10 cellular contexts compared by ENCODE assay signal in genomic region chr1:153626477-153626928, GRCh38. TPM values are rescaled to one million over a fixed set of nuclear protein-coding genes. Genes with fewer than 3 reads are reported as not detected.
DNase-seq lines count a peak whose midpoint lies in the region; ATAC-seq and TF ChIP-seq lines count a peak whose summit lies in the region.
"Had no signal": no experiment of that assay in that cellular context is flagged by ENCODE, and none has a peak within 500 bp of the region (broad histone marks: within the 10 kb centered on the region; RNA-seq: fewer than 3 reads in every experiment).

No MANE protein-coding gene starts in this region.

- ATAC-seq in IMR-90 (ENCODE audit: low read depth) = no peak
- ATAC-seq in lower lobe of right lung = no peak
- ATAC-seq in HG03135 (IDR thresholded peaks at IDR 0.05; ENCODE audit: unreplicated experiment) = no peak

- H2BK120ac ChIP-seq in IMR-90 (ENCODE audit: low read depth, low read length) = peak overlapping the region; percentile 83

- H3K56ac ChIP-seq in IMR-90 (ENCODE audit: extremely low read depth, insufficient read depth, low read length) = peak overlapping the region; percentile 94

- no peaks in the 10 kb centered on the region for H3K27me3 ChIP-seq in IMR-90 (ENCODE audit: control insufficient read depth, insufficient read depth, low read length)
- H3K27me3 ChIP-seq in lower lobe of right lung (ENCODE audit: low read depth) = no peaks in the 10 kb centered on the region
- H3K27me3 ChIP-seq in CD4-positive, alpha-beta memory T cell (ENCODE audit: insufficient read depth, low read length) = no peaks in the 10 kb centered on the region

- peaks cover 0 to 5% (median 0%) of the 10 kb centered on the region in 4 donors for H3K4me1 Mint-ChIP-seq in CD4-positive, alpha-beta memory T cell

- H4K8ac ChIP-seq in IMR-90 (ENCODE audit: low read depth in 2 of 2, low read length in 2 of 2) = peak overlapping the region; percentile 87 to 89; a peak in 2 of 4 replicates

- POLR2A ChIA-PET in IMR-90 (lab: Charles Lee; ENCODE audit: unreplicated experiment) = interaction anchor here (0.6 to 2.3 kb wide), 9 partner anchors 12 to 93 kb away, joined by 4 to 10 read pairs (median 5); partner anchors contain the start of genes S100A16 and S100A6
- POLR2A ChIA-PET in CD4-positive, alpha-beta memory T cell (lab: Charles Lee; ENCODE audit: partially characterized antibody) = interaction anchor here (0.9 kb wide), 1 partner anchor 94 kb away, joined by 3 read pairs; no protein-coding TSS in a partner anchor

- H4K20me1 ChIP-seq in IMR-90 (ENCODE audit: insufficient read depth, low read length) = no peaks in the 10 kb centered on the region

- TF ChIP-seq POLR2A in IMR-90 (IDR thresholded peaks at IDR 0.05; ENCODE audit: low read depth, low read length) = no peak

- TF ChIP-seq CTCF in IMR-90 (conservative IDR thresholded peaks at IDR 0.05; ENCODE audit: low read depth, low read length) (no peak), cardiac fibroblast (IDR thresholded peaks at IDR 0.05; ENCODE audit: low read depth, low read length) (no peak), lower lobe of right lung (IDR thresholded peaks at IDR 0.05) (no peak)

- H3K18ac ChIP-seq in IMR-90 (ENCODE audit: low read depth, low read length) = peak overlapping the region; percentile 73

- intact Hi-C loops in IMR-90 (cut with micrococcal nuclease) (loop anchor here (2.0 to 5.0 kb wide), 2 partner anchors 54 to 94 kb away; no protein-coding TSS in a partner anchor), lower lobe of right lung (cut with DNase I) (no loop called here)
- intact Hi-C loops in CD4-positive, alpha-beta memory T cell (cut with micrococcal nuclease) = no loop called here

- H4K5ac ChIP-seq in IMR-90 (ENCODE audit: low read depth, low read length) = peak overlapping the region; percentile 28

- no peak overlapping the region for H3K4me3 Mint-ChIP-seq in CD4-positive, alpha-beta memory T cell
- H3K4me3 Mint-ChIP-seq: activated CD4-positive, alpha-beta T cell treated with anti-CD3 and anti-CD28 coated beads, Interleukin-2, amount 10 ng/mL, durations not matched to agents 7 days and 5 days had no signal

- H3K9me3 ChIP-seq in IMR-90 (ENCODE audit: control insufficient read depth, insufficient read depth, low read length) = no peaks in the 10 kb centered on the region
- H3K9me3 ChIP-seq in lower lobe of right lung = no peaks in the 10 kb centered on the region
- no peaks in the 10 kb centered on the region for H3K9me3 ChIP-seq in CD4-positive, alpha-beta memory T cell (ENCODE audit: control insufficient read depth in 1 of 2, low read length in 2 of 2)

- H2AK9ac ChIP-seq in IMR-90 (replicated peaks; ENCODE audit: low read depth, low read length, poor library complexity) = peak overlapping the region; percentile 97

- peaks cover 29% of the 10 kb centered on the region for H3K9me1 ChIP-seq in IMR-90 (ENCODE audit: insufficient read depth, low read length)

- H3K14ac ChIP-seq in IMR-90 (replicated peaks; ENCODE audit: low read depth, low read length) = peak overlapping the region; percentile 99

- H2BK20ac ChIP-seq in IMR-90 (ENCODE audit: low read depth, low read length) = peak overlapping the region; percentile 46

- in situ Hi-C loops in IMR-90 (cut with MboI; ENCODE audit: low sequenced_read_pairs) = no loop called here

- peak overlapping the region; percentile 99 for H2AK5ac ChIP-seq in IMR-90 (ENCODE audit: low read depth, low read length)

- no peak overlapping the region for H3K27ac Mint-ChIP-seq in CD4-positive, alpha-beta memory T cell
- H3K27ac Mint-ChIP-seq: activated CD4-positive, alpha-beta T cell treated with anti-CD3 and anti-CD28 coated beads, Interleukin-2, amount 10 ng/mL, durations not matched to agents 7 days and 5 days had no signal

- peak overlapping the region; percentile 84 for H2AFZ ChIP-seq in IMR-90 (replicated peaks; ENCODE audit: low read length, poor library complexity)

- H4K91ac ChIP-seq in IMR-90 (ENCODE audit: insufficient read depth, low read depth, low read length) = peak overlapping the region; percentile 97

- H3K79me1 ChIP-seq in IMR-90 (ENCODE audit: low read depth in 1 of 2, low read length in 2 of 2) = peaks cover 24 to 41% of the 10 kb centered on the region in 2 experiments

- no TSS peak for BruUV-seq in IMR-90 (replicated peaks; lab: Mats Ljungman, UMichigan)

- H3K4ac ChIP-seq in IMR-90 (ENCODE audit: low read depth, low read length) = peak overlapping the region; percentile 96

- 60% methylated on average over 1 of the region's 4 CpGs; no CpG with 5 or more reads in 1 of the 2 experiments for WGBS in IMR-90 (ENCODE audit: extremely low coverage in 2 of 2, insufficient read length in 1 of 2), 2 experiments

- H3K36me3 Mint-ChIP-seq in CD4-positive, alpha-beta memory T cell = no peaks in the 10 kb centered on the region

- peak overlapping the region; percentile 82 for H3K23ac ChIP-seq in IMR-90 (ENCODE audit: low read depth, low read length)

- no peak for DNase-seq in IMR-90
- DNase-seq in cardiac fibroblast (ENCODE audit: low read depth in 2 of 2) = no peak
- no peak for DNase-seq in lower lobe of right lung
- DNase-seq in NCI-H510A (lab: John Stamatoyannopoulos, UW) = no peak
- no peak for DNase-seq in CD4-positive, alpha-beta memory T cell
- no peak for DNase-seq in H4 (ENCODE audit: low spot score)
- DNase-seq: activated CD4-positive, alpha-beta T cell treated with anti-CD3 and anti-CD28 coated beads, Interleukin-2, amount 10 ng/mL, durations not matched to agents 7 days and 5 days had no signal

- H3K4me3 ChIP-seq in IMR-90 (ENCODE audit: insufficient read depth, low read depth, low read length) = peak overlapping the region; percentile 54
- peak overlapping the region; percentile 66 to 69 for H3K4me3 ChIP-seq in cardiac fibroblast (replicated peaks in 1 of 2; ENCODE audit: low read depth in 2 of 2, low read length in 2 of 2)
- peak overlapping the region; percentile 57 for H3K4me3 ChIP-seq in lower lobe of right lung
- no peak overlapping the region for H3K4me3 ChIP-seq in CD4-positive, alpha-beta memory T cell (ENCODE audit: low read length in 2 of 2)

- peaks cover 11% of the 10 kb centered on the region for H3K36me3 ChIP-seq in IMR-90 (ENCODE audit: control insufficient read depth, insufficient read depth, low read length)
- H3K36me3 ChIP-seq in lower lobe of right lung = peaks cover 16% of the 10 kb centered on the region
- H3K36me3 ChIP-seq in CD4-positive, alpha-beta memory T cell (ENCODE audit: insufficient read depth, low read length) = no peaks in the 10 kb centered on the region

- CTCF ChIA-PET in IMR-90 (lab: Yijun Ruan, JAX) = interaction anchor here (1.1 to 2.3 kb wide), 8 partner anchors 10 to 120 kb away, joined by 3 to 18 read pairs (median 7); partner anchors contain the start of genes S100A14 and S100A16
- CTCF ChIA-PET in CD4-positive, alpha-beta memory T cell (lab: Charles Lee; ENCODE audit: partially characterized antibody) = no interaction called here

- H3K9me3 Mint-ChIP-seq in CD4-positive, alpha-beta memory T cell = peaks cover 0 to 2% (median 0%) of the 10 kb centered on the region in 8 donors
- H3K9me3 Mint-ChIP-seq: activated CD4-positive, alpha-beta T cell treated with anti-CD3 and anti-CD28 coated beads, Interleukin-2, amount 10 ng/mL, durations not matched to agents 7 days and 5 days had no signal

- TF ChIP-seq RAD21 in IMR-90 (IDR thresholded peaks at IDR 0.05; ENCODE audit: low read length) = no peak

- peaks cover 14% of the 10 kb centered on the region for H3K4me1 ChIP-seq in IMR-90 (ENCODE audit: control insufficient read depth, insufficient read depth, low read length)
- peaks cover 64% of the 10 kb centered on the region for H3K4me1 ChIP-seq in lower lobe of right lung
- H3K4me1 ChIP-seq in CD4-positive, alpha-beta memory T cell (ENCODE audit: insufficient read depth, low read length) = no peaks in the 10 kb centered on the region

- H3K4me2 ChIP-seq in IMR-90 (ENCODE audit: low read depth, low read length) = peak overlapping the region; percentile 83

- H3K9ac ChIP-seq in IMR-90 (ENCODE audit: low read depth, low read length) = peak overlapping the region; percentile 85

- H3K27ac ChIP-seq in IMR-90 (ENCODE audit: insufficient read depth, low read length) = peak overlapping the region; percentile 96
- H3K27ac ChIP-seq in lower lobe of right lung = peak overlapping the region; percentile 88
- peak overlapping the region; percentile 97 for H3K27ac ChIP-seq in temporal lobe (ENCODE audit: low read depth, low read length)
- no peak overlapping the region for H3K27ac ChIP-seq in CD4-positive, alpha-beta memory T cell (ENCODE audit: low read depth, low read length)

- H2BK5ac ChIP-seq in IMR-90 (ENCODE audit: low read depth, low read length, poor library complexity, severe bottlenecking) = peak overlapping the region; percentile 92

- H2BK15ac ChIP-seq in IMR-90 (ENCODE audit: low read depth, low read length) = peak overlapping the region; percentile 82; the same call in 2 of the 3 replicates

- peaks cover 0 to 3% of the 10 kb centered on the region in 2 donors for H3K27me3 Mint-ChIP-seq in CD4-positive, alpha-beta memory T cell
- H3K27me3 Mint-ChIP-seq: activated CD4-positive, alpha-beta T cell treated with anti-CD3 and anti-CD28 coated beads, Interleukin-2, amount 10 ng/mL, durations not matched to agents 7 days and 5 days had no signal

- dilution Hi-C loops in IMR-90 (cut with HindIII; ENCODE audit: low sequenced_read_pairs, unreplicated experiment) = no loop called here

RNA-seq across cellular contexts. Expression of gene S100A13, which starts 0.8 kb away (rescaled TPM):
- total RNA-seq in IMR-90 (2012; rRNA removed) (122 and 225 TPM in 2 replicates), lower lobe of right lung (83.0 TPM), temporal lobe (14.0 TPM)
- 468 and 529 TPM in 2 replicates for polyA plus RNA-seq in IMR-90 (2012; rRNA removed)
- 242 and 504 TPM in 2 replicates for polyA plus RNA-seq in IMR-90 (2012; cell fraction: cytosol; rRNA removed)
- 112 and 221 TPM in 2 replicates for polyA plus RNA-seq in IMR-90 (2012; cell fraction: nucleus; rRNA removed; ENCODE audit: low replicate concordance)
- total RNA-seq in CD4-positive, alpha-beta memory T cell = 1 to 10 TPM; 4.3 to 5.2 TPM
- polyA plus RNA-seq in CD4-positive, alpha-beta memory T cell = under 1 TPM in 1 of 2 donors, not detected in 1; 0.56 TPM
- total RNA-seq in H4 (2014; rRNA removed; shearing (Covaris generic)) = 160 and 175 TPM in 2 replicates

RNA-seq across cellular contexts. Expression of gene S100A1, which starts 1.7 kb away (rescaled TPM):
- total RNA-seq in IMR-90 (2012; rRNA removed) = 0.18 TPM in 1 of 2 replicates, not detected in the other
- 0.29 and 0.59 TPM in 2 replicates for polyA plus RNA-seq in IMR-90 (2012; rRNA removed)
- polyA plus RNA-seq in IMR-90 (2012; cell fraction: cytosol; rRNA removed) = 1.1 and 1.2 TPM in 2 replicates
- 0.14 and 0.48 TPM in 2 replicates for polyA plus RNA-seq in IMR-90 (2012; cell fraction: nucleus; rRNA removed; ENCODE audit: low replicate concordance)
- total RNA-seq in lower lobe of right lung = 0.71 TPM
- total RNA-seq in temporal lobe = 2.2 TPM
- not detected for total RNA-seq in CD4-positive, alpha-beta memory T cell
- polyA plus RNA-seq in CD4-positive, alpha-beta memory T cell = not detected
- 0.91 TPM in 1 of 2 replicates, not detected in the other for total RNA-seq in H4 (2014; rRNA removed; shearing (Covaris generic))
- total RNA-seq: activated CD4-positive, alpha-beta T cell treated with anti-CD3 and anti-CD28 coated beads, Interleukin-2, amount 10 ng/mL, durations not matched to agents 7 days and 5 days; NCI-H460 had no signal

RNA-seq across cellular contexts. Expression of gene CHTOP, which starts 7.4 kb away (rescaled TPM):
- 33.9 and 38.9 TPM in 2 replicates for total RNA-seq in IMR-90 (2012; rRNA removed)
- 49.3 and 50.8 TPM in 2 replicates for polyA plus RNA-seq in IMR-90 (2012; rRNA removed)
- polyA plus RNA-seq in IMR-90 (2012; cell fraction: cytosol; rRNA removed) = 35.0 and 80.4 TPM in 2 replicates
- polyA plus RNA-seq in IMR-90 (2012; cell fraction: nucleus; rRNA removed; ENCODE audit: low replicate concordance) = 34.8 and 95.9 TPM in 2 replicates
- total RNA-seq in lower lobe of right lung = 72.2 TPM
- total RNA-seq in temporal lobe = 61.2 TPM
- total RNA-seq in CD4-positive, alpha-beta memory T cell = 100 to 1,000 TPM; 144 to 149 TPM
- 10 to 100 TPM; 42.2 to 75.5 TPM for polyA plus RNA-seq in CD4-positive, alpha-beta memory T cell
- total RNA-seq in H4 (2014; rRNA removed; shearing (Covaris generic)) = 39.3 and 42.6 TPM in 2 replicates

RNA-seq across cellular contexts. Expression of gene S100A14, which starts 10.4 kb away (rescaled TPM):
- not detected in 2 replicates for total RNA-seq in IMR-90 (2012; rRNA removed)
- 0.10 and 0.14 TPM in 2 replicates for polyA plus RNA-seq in IMR-90 (2012; rRNA removed)
- polyA plus RNA-seq in IMR-90 (2012; cell fraction: cytosol; rRNA removed) = 0.13 and 0.16 TPM in 2 replicates
- polyA plus RNA-seq in IMR-90 (2012; cell fraction: nucleus; rRNA removed; ENCODE audit: low replicate concordance) = 0.22 and 0.63 TPM in 2 replicates
- total RNA-seq in lower lobe of right lung = 138 TPM
- 0.25 TPM for total RNA-seq in temporal lobe
- not detected for total RNA-seq in CD4-positive, alpha-beta memory T cell
- not detected for polyA plus RNA-seq in CD4-positive, alpha-beta memory T cell
- not detected in 2 replicates for total RNA-seq in H4 (2014; rRNA removed; shearing (Covaris generic))
- total RNA-seq: activated CD4-positive, alpha-beta T cell treated with anti-CD3 and anti-CD28 coated beads, Interleukin-2, amount 10 ng/mL, durations not matched to agents 7 days and 5 days; NCI-H460 had no signal

RNA-seq across cellular contexts. Expression of gene S100A16, which starts 13.6 kb away (rescaled TPM):
- 201 and 226 TPM in 2 replicates for total RNA-seq in IMR-90 (2012; rRNA removed)
- 515 and 543 TPM in 2 replicates for polyA plus RNA-seq in IMR-90 (2012; rRNA removed)
- 348 and 533 TPM in 2 replicates for polyA plus RNA-seq in IMR-90 (2012; cell fraction: cytosol; rRNA removed)
- 129 and 138 TPM in 2 replicates for polyA plus RNA-seq in IMR-90 (2012; cell fraction: nucleus; rRNA removed; ENCODE audit: low replicate concordance)
- 52.3 TPM for total RNA-seq in lower lobe of right lung
- 12.8 TPM for total RNA-seq in temporal lobe
- total RNA-seq in CD4-positive, alpha-beta memory T cell = not detected
- polyA plus RNA-seq in CD4-positive, alpha-beta memory T cell = not detected
- total RNA-seq in H4 (2014; rRNA removed; shearing (Covaris generic)) = 25.1 and 35.9 TPM in 2 replicates
- total RNA-seq: activated CD4-positive, alpha-beta T cell treated with anti-CD3 and anti-CD28 coated beads, Interleukin-2, amount 10 ng/mL, durations not matched to agents 7 days and 5 days had no signal

Comparison
In these comparisons a context has a peak if more than half of its experiments do, and no peak if none do; other contexts are left out.
1. H3K4me3 ChIP-seq: peak in IMR-90 (single experiment), cardiac fibroblast (2 of 2) and lower lobe of right lung (single experiment); none in CD4-positive, alpha-beta memory T cell (0 of 2).